13 cellular contexts compared by ENCODE assay signal in the genomic region with DNA sequence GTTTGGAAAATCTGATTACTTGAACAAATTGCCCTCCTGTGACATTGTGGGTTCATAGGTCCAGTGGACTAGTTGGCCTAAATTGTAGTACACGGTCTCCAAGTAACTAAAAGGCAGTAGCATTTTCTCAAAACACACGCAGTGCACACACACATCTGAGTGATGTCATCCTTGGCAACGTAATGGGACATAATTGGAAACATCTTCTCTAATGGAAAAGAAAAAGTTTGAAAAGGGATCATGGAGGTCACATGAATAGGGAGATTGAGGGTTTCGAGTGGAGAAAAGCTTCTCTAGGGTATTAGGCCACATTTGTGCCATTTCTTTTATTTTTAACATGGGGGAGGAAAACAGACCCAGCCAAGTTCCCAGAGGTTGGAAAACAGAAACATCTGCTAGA.
DNase-seq lines count a peak whose midpoint lies in the region; ATAC-seq, FAIRE-seq and TF ChIP-seq lines count a peak whose summit lies in the region.
"Had no signal": no experiment of that assay in that cellular context is flagged by ENCODE, and none has a peak within 500 bp of the region (broad histone marks: within the 10 kb centered on the region; RNA-seq: fewer than 3 reads in every experiment).

No MANE protein-coding gene starts in this region.

- POLR2A ChIA-PET in activated CD4-positive, alpha-beta T cell treated with anti-CD3 and anti-CD28 coated beads for 36 hours (lab: Charles Lee), result no interaction called here

- intact Hi-C loops in activated CD4-positive, alpha-beta T cell treated with anti-CD3 and anti-CD28 coated beads for 36 hours (cut with DNase I, micrococcal nuclease), result no loop called here

- no peak overlapping the region for H3K4me3 Mint-ChIP-seq in activated CD4-positive, alpha-beta T cell treated with anti-CD3 and anti-CD28 coated beads for 36 hours
- H3K4me3 Mint-ChIP-seq in memory B cell, result no peak overlapping the region
- H3K4me3 Mint-ChIP-seq in type B pancreatic cell, result no peak overlapping the region
- H3K4me3 Mint-ChIP-seq in immature natural killer cell, result no peak overlapping the region
- H3K4me3 Mint-ChIP-seq: activated B cell treated with CpG ODN at 0.5 μM for 24 hours had no signal

- peak; percentile 91 for FAIRE-seq in endometrium (lab: Jason Lieb, UNC)

- peaks cover 17% of the 10 kb centered on the region for H3K36me3 Mint-ChIP-seq in activated CD4-positive, alpha-beta T cell treated with anti-CD3 and anti-CD28 coated beads for 36 hours (ENCODE audit: low read depth)
- peaks cover 30% of the 10 kb centered on the region for H3K36me3 Mint-ChIP-seq in memory B cell
- H3K36me3 Mint-ChIP-seq in type B pancreatic cell, result peaks cover 5% of the 10 kb centered on the region
- H3K36me3 Mint-ChIP-seq in immature natural killer cell, result peaks cover 4 to 10% (median 4%) of the 10 kb centered on the region in 3 donors

- H3K4me1 Mint-ChIP-seq in activated CD4-positive, alpha-beta T cell treated with anti-CD3 and anti-CD28 coated beads for 36 hours, result peaks cover 61% of the 10 kb centered on the region
- H3K4me1 Mint-ChIP-seq in memory B cell (peaks cover 55% of the 10 kb centered on the region), type B pancreatic cell (ENCODE audit: unreplicated experiment) (peaks cover 63% of the 10 kb centered on the region), immature natural killer cell (peaks cover 24 to 47% of the 10 kb centered on the region in 2 donors)

- ATAC-seq in activated CD4-positive, alpha-beta T cell treated with anti-CD3 and anti-CD28 coated beads for 36 hours, result no peak
- ATAC-seq in memory B cell (ENCODE audit: low read depth) (no peak), HG03457 (IDR thresholded peaks at IDR 0.05; ENCODE audit: unreplicated experiment) (no peak)

- CTCF ChIA-PET in activated CD4-positive, alpha-beta T cell treated with anti-CD3 and anti-CD28 coated beads for 36 hours (lab: Charles Lee), result no interaction called here

- DNase-seq in activated CD4-positive, alpha-beta T cell treated with anti-CD3 and anti-CD28 coated beads for 36 hours, result no peak
- no peak for DNase-seq in activated CD4-positive, alpha-beta T cell treated with anti-CD3 and anti-CD28 coated beads for 48 hours
- DNase-seq in memory B cell (ENCODE audit: low spot score in 2 of 2), result no peak
- DNase-seq in type B pancreatic cell (ENCODE audit: extremely low spot score, unreplicated experiment), result no peak
- DNase-seq in NCI-H526 treated with DMSO at 0.1 percent for 48 hours (lab: John Stamatoyannopoulos, UW), result no peak
- no peak for DNase-seq in immature natural killer cell
- DNase-seq: activated B cell treated with CpG ODN at 0.5 μM for 24 hours, GOT3, SHP77, thyroid gland had no signal

- H3K9me3 Mint-ChIP-seq in activated CD4-positive, alpha-beta T cell treated with anti-CD3 and anti-CD28 coated beads for 36 hours (ENCODE audit: low read depth), result no peaks in the 10 kb centered on the region
- H3K9me3 Mint-ChIP-seq in memory B cell (no peaks in the 10 kb centered on the region), type B pancreatic cell (no peaks in the 10 kb centered on the region), immature natural killer cell (no peaks in the 10 kb centered on the region)
- H3K9me3 Mint-ChIP-seq: activated B cell treated with CpG ODN at 0.5 μM for 24 hours; activated T-helper 2 cell treated with anti-CD3 and anti-CD28 coated beads, Interferon-gamma antibody, Interleukin-2, Interleukin-4, amounts not matched to agents 10 μg/mL and 5 μg/mL and 100 μg/mL, durations not matched to agents 14 hours and 24 hours and 36 hours had no signal

- no peaks in the 10 kb centered on the region for H3K27me3 Mint-ChIP-seq in activated CD4-positive, alpha-beta T cell treated with anti-CD3 and anti-CD28 coated beads for 36 hours
- H3K27me3 Mint-ChIP-seq in memory B cell (no peaks in the 10 kb centered on the region), type B pancreatic cell (no peaks in the 10 kb centered on the region), immature natural killer cell (ENCODE audit: low read depth in 3 of 3) (peaks cover 0 to 2% (median under 1%) of the 10 kb centered on the region in 3 donors)
- H3K27me3 Mint-ChIP-seq: activated B cell treated with CpG ODN at 0.5 μM for 24 hours had no signal

- peak overlapping the region; percentile 33 for H3K27ac Mint-ChIP-seq in activated CD4-positive, alpha-beta T cell treated with anti-CD3 and anti-CD28 coated beads for 36 hours
- H3K27ac Mint-ChIP-seq in memory B cell (peak overlapping the region; percentile 68), type B pancreatic cell (peak overlapping the region; percentile 4), immature natural killer cell (peak overlapping the region in 1 of 6 donors; percentile 29)
- H3K27ac Mint-ChIP-seq: activated B cell treated with CpG ODN at 0.5 μM for 24 hours; activated T-helper 2 cell treated with anti-CD3 and anti-CD28 coated beads, Interferon-gamma antibody, Interleukin-2, Interleukin-4, amounts not matched to agents 10 μg/mL and 5 μg/mL and 100 μg/mL, durations not matched to agents 14 hours and 24 hours and 36 hours had no signal

- no peak for TF ChIP-seq CTCF in type B pancreatic cell (conservative IDR thresholded peaks at IDR 0.05)
